15 cellular contexts compared by ENCODE assay signal in the genomic region with DNA sequence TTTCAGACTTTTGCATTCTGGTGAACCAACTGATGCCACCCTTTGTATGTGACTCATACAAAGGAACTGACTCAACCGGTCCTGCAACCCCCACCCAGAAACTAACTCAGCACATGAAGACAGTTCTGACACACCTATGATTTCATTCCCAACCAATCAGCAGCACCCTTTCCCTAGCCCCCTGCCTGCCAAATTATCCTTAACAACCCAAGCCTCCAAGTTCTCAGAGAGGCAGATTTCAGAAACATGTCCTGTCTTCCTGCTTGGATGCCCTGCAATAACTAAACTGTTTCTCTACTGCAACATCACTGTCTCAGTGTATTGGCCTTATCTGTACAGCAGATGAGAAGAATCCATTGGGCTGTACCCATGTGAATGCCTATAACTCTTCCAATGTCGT.
DNase-seq lines count a peak whose midpoint lies in the region; ATAC-seq lines count a peak whose summit lies in the region.
"Had no signal": no experiment of that assay in that cellular context is flagged by ENCODE, and none has a peak within 500 bp of the region (broad histone marks: within the 10 kb centered on the region; RNA-seq: fewer than 3 reads in every experiment).

No MANE protein-coding gene starts in this region.

- H3K79me2 ChIP-seq in GM23248 (ENCODE audit: insufficient read depth) = no peaks in the 10 kb centered on the region

- ATAC-seq in HG02588 (IDR thresholded peaks at IDR 0.05; ENCODE audit: unreplicated experiment) = no peak
- no peak for ATAC-seq in GM18520 (IDR thresholded peaks at IDR 0.05; ENCODE audit: unreplicated experiment)
- no peak for ATAC-seq in GM18511 (IDR thresholded peaks at IDR 0.05; ENCODE audit: unreplicated experiment)
- ATAC-seq: stimulated activated memory B cell treated with anti-CD40 and anti-IgM and Interleukin-4, amounts not matched to agents 10 μg/mL and 1 μg/mL and 100 μg/mL, for 72 hours had no signal

- H3K27me3 ChIP-seq in GM23248 (replicated peaks; ENCODE audit: insufficient read depth) = no peaks in the 10 kb centered on the region
- H3K27me3 ChIP-seq in MG63 = no peaks in the 10 kb centered on the region

- no peaks in the 10 kb centered on the region for H3K9me3 ChIP-seq in GM23248 (ENCODE audit: low read depth)
- H3K9me3 ChIP-seq in MG63 = peaks cover 13% of the 10 kb centered on the region

- WGBS in GM23248 (ENCODE audit: low coverage in 1 of 2, low lambda C conversion rate in 2 of 2, missing lambda C conversion rate in 2 of 2), 2 experiments = 82 to 86% methylated on average over 2 of the region's 2 CpGs

- H3K9me2 ChIP-seq in GM23248 (ENCODE audit: insufficient read depth) = no peaks in the 10 kb centered on the region

- H3K36me3 ChIP-seq in GM23248 (ENCODE audit: low read depth) = peaks cover 30% of the 10 kb centered on the region; the same call in 1 of the 2 replicates
- H3K36me3 ChIP-seq in MG63 = peaks cover 2% of the 10 kb centered on the region

- H3K4me2 ChIP-seq in GM23248 (ENCODE audit: unreplicated experiment) = no peak overlapping the region

- H3F3A ChIP-seq in GM23248 (ENCODE audit: insufficient read depth) = peaks cover 61% of the 10 kb centered on the region

- no peak overlapping the region for H3K4me3 ChIP-seq in GM23248
- H3K4me3 ChIP-seq in MG63 = no peak overlapping the region

- peak overlapping the region; percentile 92 for H3K27ac ChIP-seq in GM23248

- DNase-seq in GM23248 (peak; percentile 67), MG63 (peak; percentile 3), amniotic epithelial cell (ENCODE audit: low read depth) (peak; percentile 31), occipital lobe (lab: John Stamatoyannopoulos, UW) (no peak)
- DNase-seq in stimulated activated CD4-positive, alpha-beta T cell treated with anti-CD3 and anti-CD28 coated beads, Interleukin-15, amount 100 ng/mL, for 48 hours (ENCODE audit: low read depth in 2 of 2) = peak; percentile 24 to 30
- DNase-seq: activated CD4-positive, CD25-positive, alpha-beta regulatory T cell treated with anti-CD3 and anti-CD28 coated beads, Interleukin-2, amount 50 U/mL, for 72 hours; cerebellar nuclear complex; glutamatergic neuron; NCI-H2171; retina; SHP77 had no signal

- in situ Hi-C loops in GM23248 (cut with MboI) = no loop called here

- no peak overlapping the region for H2AFZ ChIP-seq in GM23248

- H4K20me1 ChIP-seq in GM23248 (ENCODE audit: insufficient read depth) = no peaks in the 10 kb centered on the region

- peaks cover 45% of the 10 kb centered on the region for H3K4me1 ChIP-seq in GM23248 (ENCODE audit: insufficient read depth)

- H3K9ac ChIP-seq in GM23248 = no peak overlapping the region
